ENCODE assay signal across 10 cellular contexts in the genomic region with DNA sequence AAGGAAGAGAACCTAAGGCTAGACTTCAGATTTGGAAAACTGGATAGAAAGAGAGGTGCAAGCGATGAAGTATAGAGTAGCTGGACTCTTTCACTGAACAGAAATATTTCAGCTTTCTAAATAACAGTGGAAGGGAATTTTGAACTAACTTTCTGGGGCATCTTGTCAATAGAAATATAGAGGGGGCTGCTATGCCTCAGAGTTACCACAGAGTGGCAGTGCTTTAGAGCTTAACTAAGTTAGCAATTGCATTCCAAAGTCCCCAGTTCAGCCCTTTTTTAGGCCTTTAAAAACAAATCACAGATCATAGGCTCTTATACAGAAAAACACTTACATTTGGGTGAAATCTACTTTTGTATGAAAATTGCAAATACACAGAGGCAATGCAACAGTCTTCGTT.
A peak's percentile ranks its signal among the peaks of the same experiment; 100 is the strongest.
DNase-seq lines count a peak whose midpoint lies in the region; ATAC-seq and TF ChIP-seq lines count a peak whose summit lies in the region.
"Had no signal": no experiment of that assay in that cellular context is flagged by ENCODE, and none has a peak within 500 bp of the region (broad histone marks: within the 10 kb centered on the region; RNA-seq: fewer than 3 reads in every experiment).

No MANE protein-coding gene starts in this region.

- ATAC-seq in DND-41 (ENCODE audit: insufficient read depth, low read depth): 0 out of 3 replicates have a peak, but pooled peaks have one; percentile 50
- ATAC-seq in GM19463 (IDR thresholded peaks at IDR 0.05; ENCODE audit: unreplicated experiment): no peak

- in situ Hi-C loops in astrocyte of the spinal cord (cut with HindIII; ENCODE audit: low sequenced_read_pairs): no loop called here

- no peak overlapping the region for H2AFZ ChIP-seq in DND-41 (ENCODE audit: low read depth, low read length)
- no peak overlapping the region for H2AFZ ChIP-seq in Loucy (ENCODE audit: low read length)

- no peaks in the 10 kb centered on the region for H3K9me3 ChIP-seq in DND-41 (ENCODE audit: insufficient read depth, low read length, severe bottlenecking)
- no peaks in the 10 kb centered on the region for H3K9me3 ChIP-seq in Loucy (ENCODE audit: insufficient read depth, low read depth, low read length)
- no peaks in the 10 kb centered on the region for H3K9me3 ChIP-seq in ascending aorta

- H3K79me2 ChIP-seq in DND-41 (ENCODE audit: insufficient read depth, low read length) (no peaks in the 10 kb centered on the region), Loucy (ENCODE audit: insufficient read depth, low read length) (no peaks in the 10 kb centered on the region)

- H3K4me1 ChIP-seq in DND-41 (ENCODE audit: insufficient read depth, low read length) (no peaks in the 10 kb centered on the region), Loucy (ENCODE audit: insufficient read depth, low read length, poor library complexity, severe bottlenecking) (no peaks in the 10 kb centered on the region), ascending aorta (no peaks in the 10 kb centered on the region)

- DNase-seq in DND-41: no peak
- peak; percentile 4 for DNase-seq in astrocyte of the spinal cord (ENCODE audit: low read depth, low spot score)
- peak; percentile 39 for DNase-seq in midbrain (lab: John Stamatoyannopoulos, UW)
- DNase-seq in ascending aorta (ENCODE audit: low spot score in 2 of 2): no peak
- DNase-seq in HuH-7.5 (ENCODE audit: low spot score): no peak
- no peak for DNase-seq in effector CD4-positive, alpha-beta T cell
- DNase-seq: stimulated activated CD4-positive, alpha-beta T cell treated with anti-CD3 and anti-CD28 coated beads, Interleukin-15, amount 100 ng/mL, for 24 hours; T-helper 1 cell had no signal

- no peaks in the 10 kb centered on the region for H3K36me3 ChIP-seq in DND-41 (ENCODE audit: insufficient read depth, low read length)
- no peaks in the 10 kb centered on the region for H3K36me3 ChIP-seq in Loucy (ENCODE audit: insufficient read depth, low read length)
- H3K36me3 ChIP-seq in ascending aorta: no peaks in the 10 kb centered on the region

- H3K9ac ChIP-seq in DND-41 (ENCODE audit: low read depth, low read length): no peak overlapping the region
- H3K9ac ChIP-seq in Loucy (ENCODE audit: low read depth, low read length, poor library complexity, severe bottlenecking): no peak overlapping the region

- H3K27ac ChIP-seq in DND-41 (ENCODE audit: low read length) (no peak overlapping the region), ascending aorta (no peak overlapping the region)

- no peak overlapping the region for H3K4me3 ChIP-seq in DND-41 (ENCODE audit: low read depth in 1 of 2, low read length in 2 of 2)
- H3K4me3 ChIP-seq in Loucy (ENCODE audit: low read length, poor library complexity, severe bottlenecking): no peak overlapping the region
- no peak overlapping the region for H3K4me3 ChIP-seq in astrocyte of the spinal cord (ENCODE audit: low read depth, low read length)
- H3K4me3 ChIP-seq in ascending aorta: no peak overlapping the region

- H3K4me2 ChIP-seq in DND-41 (ENCODE audit: insufficient read depth, low read length) (no peak overlapping the region), Loucy (ENCODE audit: low read depth, low read length, poor library complexity, severe bottlenecking) (no peak overlapping the region)

- H3K9me2 ChIP-seq in Loucy (replicated peaks; ENCODE audit: low read depth, low read length): no peaks in the 10 kb centered on the region

- H3K27me3 ChIP-seq in DND-41 (ENCODE audit: insufficient read depth, low read length, poor library complexity) (no peaks in the 10 kb centered on the region), Loucy (ENCODE audit: insufficient read depth, low read length, poor library complexity, severe bottlenecking) (no peaks in the 10 kb centered on the region), ascending aorta (no peaks in the 10 kb centered on the region)

- no peaks in the 10 kb centered on the region for H3F3A ChIP-seq in Loucy (ENCODE audit: low read depth)

- no peaks in the 10 kb centered on the region for H4K20me1 ChIP-seq in DND-41 (ENCODE audit: insufficient read depth, low read length)
- H4K20me1 ChIP-seq in Loucy (ENCODE audit: insufficient read depth, low read length, poor library complexity, severe bottlenecking): no peaks in the 10 kb centered on the region

- peak; percentile 71 for TF ChIP-seq CTCF in DND-41 (IDR thresholded peaks at IDR 0.05; ENCODE audit: borderline replicate concordance, extremely low read depth, low read length, poor library complexity, severe bottlenecking)
- TF ChIP-seq CTCF in Loucy (conservative IDR thresholded peaks at IDR 0.05; ENCODE audit: low read length): peak; percentile 64
- peak; percentile 42 for TF ChIP-seq CTCF in astrocyte of the spinal cord (IDR thresholded peaks at IDR 0.05; ENCODE audit: low read depth, low read length)
- no peak for TF ChIP-seq CTCF in ascending aorta (IDR thresholded peaks at IDR 0.05)

- intact Hi-C loops in ascending aorta (cut with DNase I): no loop called here

Comparison
In these comparisons a context has a peak if more than half of its experiments do, and no peak if none do; other contexts are left out.
1. DNase-seq: peak in astrocyte of the spinal cord (single experiment) and midbrain (single experiment); none in DND-41 (single experiment), ascending aorta (0 of 2), HuH-7.5 (single experiment) and effector CD4-positive, alpha-beta T cell (single experiment).
2. CTCF ChIP-seq: peak in DND-41 (single experiment), Loucy (single experiment) and astrocyte of the spinal cord (single experiment); none in ascending aorta (0 of 3).